ENCODE assay signal across 12 cellular contexts in genomic region chr2:64797881-64798590, GRCh38.
DNase-seq lines count a peak whose midpoint lies in the region; TF ChIP-seq lines count a peak whose summit lies in the region.
"Had no signal": no experiment of that assay in that cellular context is flagged by ENCODE, and none has a peak within 500 bp of the region (broad histone marks: within the 10 kb centered on the region; RNA-seq: fewer than 3 reads in every experiment).

No MANE protein-coding gene starts in this region.

- peaks cover 11% of the 10 kb centered on the region for H3K4me1 ChIP-seq in mesenchymal stem cell (ENCODE audit: control insufficient read depth, insufficient read depth, low read depth, low read length)

- H3K79me1 ChIP-seq in mesenchymal stem cell (replicated peaks; ENCODE audit: low read length, poor library complexity, severe bottlenecking): no peaks in the 10 kb centered on the region

- no peaks in the 10 kb centered on the region for H3K27me3 ChIP-seq in MG63
- H3K27me3 ChIP-seq in mesenchymal stem cell (ENCODE audit: control insufficient read depth in 1 of 2, insufficient read depth in 1 of 2, low read length in 2 of 2): no peaks in the 10 kb centered on the region
- H3K27me3 ChIP-seq: tibial nerve had no signal

- DNase-seq in DMS53 treated with DMSO at 0.1 percent for 48 hours (lab: John Stamatoyannopoulos, UW; ENCODE audit: unreplicated experiment) (peak; percentile 39), MG63 (peak; percentile 41), astrocyte of the spinal cord (ENCODE audit: low read depth, low spot score) (peak; percentile 86), mesenchymal stem cell (no peak), superior temporal gyrus (ENCODE audit: extremely low spot score) (no peak), GM13977 (ENCODE audit: low spot score) (no peak)
- DNase-seq in activated CD4-positive, alpha-beta T cell treated with anti-CD3 and anti-CD28 coated beads, Interleukin-2, amount 50 U/mL, for 1 hour: no peak
- DNase-seq in stimulated activated naive CD4-positive, alpha-beta T cell treated with Interleukin-2 at 50 U/mL for 16 hours (lab: John Stamatoyannopoulos, UW): no peak
- DNase-seq: DND-41, endodermal cell, T-helper 2 cell had no signal

- no peak overlapping the region for H2BK5ac ChIP-seq in mesenchymal stem cell (ENCODE audit: low read depth, low read length, poor library complexity, severe bottlenecking)

- H3K27ac ChIP-seq in mesenchymal stem cell (ENCODE audit: low read length, poor library complexity, severe bottlenecking): peak overlapping the region; percentile 83
- H3K27ac ChIP-seq: tibial nerve had no signal

- H2BK15ac ChIP-seq in mesenchymal stem cell (ENCODE audit: low read depth, poor library complexity, severe bottlenecking): no peak overlapping the region

- in situ Hi-C loops in astrocyte of the spinal cord (cut with HindIII; ENCODE audit: low sequenced_read_pairs) (no loop called here), GM13977 (cut with MboI; ENCODE audit: low pct_unique_long_range_greater_than_20kb, low sequenced_read_pairs, unreplicated experiment) (no loop called here)

- no peaks in the 10 kb centered on the region for H3K36me3 ChIP-seq in MG63
- H3K36me3 ChIP-seq in mesenchymal stem cell (ENCODE audit: control insufficient read depth in 1 of 2, insufficient read depth in 2 of 2, low read depth in 1 of 2, low read length in 2 of 2): no peaks in the 10 kb centered on the region
- H3K36me3 ChIP-seq: tibial nerve had no signal

- no peak overlapping the region for H4K8ac ChIP-seq in mesenchymal stem cell (ENCODE audit: low read length)

- H3K4me3 ChIP-seq in MG63 (no peak overlapping the region), astrocyte of the spinal cord (ENCODE audit: low read depth, low read length) (no peak overlapping the region), mesenchymal stem cell (ENCODE audit: insufficient read depth in 1 of 2, low read depth in 1 of 2, low read length in 2 of 2) (no peak overlapping the region)
- H3K4me3 ChIP-seq: tibial nerve had no signal

- no peak overlapping the region for H4K91ac ChIP-seq in mesenchymal stem cell (ENCODE audit: low read length)

- no peak overlapping the region for H3K4me2 ChIP-seq in mesenchymal stem cell (ENCODE audit: low read length, poor library complexity, severe bottlenecking)

- TF ChIP-seq CTCF in astrocyte of the spinal cord (IDR thresholded peaks at IDR 0.05; ENCODE audit: low read depth, low read length): no peak
- no peak for TF ChIP-seq CTCF in GM13977 (IDR thresholded peaks at IDR 0.05; ENCODE audit: extremely low read depth, insufficient read depth, missing control alignments)

- H2BK12ac ChIP-seq in mesenchymal stem cell (ENCODE audit: low read length in 2 of 2): no peak overlapping the region

- no peak overlapping the region for H2AK5ac ChIP-seq in mesenchymal stem cell (ENCODE audit: low read length, severe bottlenecking)

- H3K23ac ChIP-seq in mesenchymal stem cell (ENCODE audit: low read length in 2 of 2): no peak overlapping the region

- H3K9ac ChIP-seq in mesenchymal stem cell (ENCODE audit: low read length): peak overlapping the region; percentile 5

- H2BK120ac ChIP-seq in mesenchymal stem cell (ENCODE audit: low read depth, low read length): no peak overlapping the region

- H3K18ac ChIP-seq in mesenchymal stem cell (ENCODE audit: low read depth in 1 of 2, low read length in 2 of 2): no peak overlapping the region

- no peak overlapping the region for H2AFZ ChIP-seq in mesenchymal stem cell (ENCODE audit: low read depth, low read length)

- peaks cover 10% of the 10 kb centered on the region for H3K9me3 ChIP-seq in MG63
- H3K9me3 ChIP-seq in mesenchymal stem cell (ENCODE audit: control insufficient read depth, low read length): no peaks in the 10 kb centered on the region
- H3K9me3 ChIP-seq: tibial nerve had no signal

- no peak overlapping the region for H3K4ac ChIP-seq in mesenchymal stem cell (ENCODE audit: low read depth in 1 of 2, low read length in 2 of 2)

- 60% methylated on average over 4 of the region's 4 CpGs for whole genome bisulfite sequencing in mesenchymal stem cell

- H3K14ac ChIP-seq in mesenchymal stem cell (ENCODE audit: low read length in 2 of 2): no peak overlapping the region

Comparison
In these comparisons a context has a peak if more than half of its experiments do, and no peak if none do; other contexts are left out.
1. DNase-seq: peak in DMS53 treated with DMSO at 0.1 percent for 48 hours (single experiment), MG63 (single experiment) and astrocyte of the spinal cord (single experiment); none in mesenchymal stem cell (single experiment), superior temporal gyrus (single experiment), activated CD4-positive, alpha-beta T cell treated with anti-CD3 and anti-CD28 coated beads, Interleukin-2, amount 50 U/mL, for 1 hour (single experiment), GM13977 (single experiment) and stimulated activated naive CD4-positive, alpha-beta T cell treated with Interleukin-2 at 50 U/mL for 16 hours (single experiment).